ENCODE assay signal across 9 cellular contexts in the genomic region with DNA sequence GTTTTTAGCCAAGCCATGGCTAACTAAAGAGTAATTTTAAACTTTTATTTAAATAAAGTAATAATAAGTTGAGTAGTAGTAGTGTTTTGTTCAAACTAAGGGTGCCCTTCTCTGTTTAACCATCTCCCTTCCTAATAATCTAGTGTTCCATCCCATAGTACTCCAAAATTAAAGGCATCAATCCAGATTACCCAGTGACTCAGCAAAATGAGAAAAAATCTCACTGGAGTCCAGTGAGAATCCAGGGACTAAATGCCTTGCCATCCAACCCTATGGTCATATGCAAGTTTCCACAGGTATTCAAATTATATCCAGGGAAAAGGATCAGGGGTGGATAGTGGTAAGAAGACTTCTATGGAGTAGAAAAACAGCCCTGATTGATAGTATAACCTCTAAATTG.
"Had no signal": no experiment of that assay in that cellular context is flagged by ENCODE, and none has a peak within 500 bp of the region (broad histone marks: within the 10 kb centered on the region; RNA-seq: fewer than 3 reads in every experiment).

No MANE protein-coding gene starts in this region.

- H3K27ac Mint-ChIP-seq: HFFc6, IgD-negative memory B cell had no signal

- H3K9me3 Mint-ChIP-seq: HFFc6, IgD-negative memory B cell had no signal

- H3K4me3 ChIP-seq: GM23248, HAP-1 had no signal

- H3K36me3 ChIP-seq: HAP-1 had no signal

- H3K27ac ChIP-seq: GM23248, HL-60 had no signal

- ATAC-seq: HCT116 had no signal

- H3K9me3 ChIP-seq: HAP-1 had no signal

- H3K9ac ChIP-seq: GM23248 had no signal

- H3K4me3 Mint-ChIP-seq: HFFc6, IgD-negative memory B cell had no signal

- DNase-seq: GM23248, GOT3, H7, HFFc6, KG1 had no signal

- H3K27me3 Mint-ChIP-seq: IgD-negative memory B cell had no signal

- H2AFZ ChIP-seq: GM23248 had no signal

- H3K4me1 ChIP-seq: HAP-1 had no signal
